In genomic region chr3:177345973-177346503, GRCh38 we compare ENCODE assay signal across 1 cellular context.
TF ChIP-seq lines count a peak whose summit lies in the region.

No MANE protein-coding gene starts in this region.

TF ChIP-seq in K562, 482 proteins besides CTCF, POLR2A, EP300 and RAD21 (continued from another document):
- TF ChIP-seq, protein P1, sequence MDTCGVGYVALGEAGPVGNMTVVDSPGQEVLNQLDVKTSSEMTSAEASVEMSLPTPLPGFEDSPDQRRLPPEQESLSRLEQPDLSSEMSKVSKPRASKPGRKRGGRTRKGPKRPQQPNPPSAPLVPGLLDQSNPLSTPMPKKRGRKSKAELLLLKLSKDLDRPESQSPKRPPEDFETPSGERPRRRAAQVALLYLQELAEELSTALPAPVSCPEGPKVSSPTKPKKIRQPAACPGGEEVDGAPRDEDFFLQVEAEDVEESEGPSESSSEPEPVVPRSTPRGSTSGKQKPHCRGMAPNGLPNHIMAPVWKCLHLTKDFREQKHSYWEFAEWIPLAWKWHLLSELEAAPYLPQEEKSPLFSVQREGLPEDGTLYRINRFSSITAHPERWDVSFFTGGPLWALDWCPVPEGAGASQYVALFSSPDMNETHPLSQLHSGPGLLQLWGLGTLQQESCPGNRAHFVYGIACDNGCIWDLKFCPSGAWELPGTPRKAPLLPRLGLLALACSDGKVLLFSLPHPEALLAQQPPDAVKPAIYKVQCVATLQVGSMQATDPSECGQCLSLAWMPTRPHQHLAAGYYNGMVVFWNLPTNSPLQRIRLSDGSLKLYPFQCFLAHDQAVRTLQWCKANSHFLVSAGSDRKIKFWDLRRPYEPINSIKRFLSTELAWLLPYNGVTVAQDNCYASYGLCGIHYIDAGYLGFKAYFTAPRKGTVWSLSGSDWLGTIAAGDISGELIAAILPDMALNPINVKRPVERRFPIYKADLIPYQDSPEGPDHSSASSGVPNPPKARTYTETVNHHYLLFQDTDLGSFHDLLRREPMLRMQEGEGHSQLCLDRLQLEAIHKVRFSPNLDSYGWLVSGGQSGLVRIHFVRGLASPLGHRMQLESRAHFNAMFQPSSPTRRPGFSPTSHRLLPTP (IDR thresholded peaks at IDR 0.05; ENCODE audit: borderline replicate concordance, extremely low read depth, insufficient read length): no peak
- TF ChIP-seq, protein P2, sequence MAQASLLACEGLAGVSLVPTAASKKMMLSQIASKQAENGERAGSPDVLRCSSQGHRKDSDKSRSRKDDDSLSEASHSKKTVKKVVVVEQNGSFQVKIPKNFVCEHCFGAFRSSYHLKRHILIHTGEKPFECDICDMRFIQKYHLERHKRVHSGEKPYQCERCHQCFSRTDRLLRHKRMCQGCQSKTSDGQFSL (CRISPR knock-in tag; IDR thresholded peaks at IDR 0.05): no peak
- TF ChIP-seq, protein P2 (tag; IDR thresholded peaks at IDR 0.05): 0 out of 4 replicates have a peak, but pooled peaks of 1 of the 2 experiments have one; percentile 3
- TF ChIP-seq, protein P3, sequence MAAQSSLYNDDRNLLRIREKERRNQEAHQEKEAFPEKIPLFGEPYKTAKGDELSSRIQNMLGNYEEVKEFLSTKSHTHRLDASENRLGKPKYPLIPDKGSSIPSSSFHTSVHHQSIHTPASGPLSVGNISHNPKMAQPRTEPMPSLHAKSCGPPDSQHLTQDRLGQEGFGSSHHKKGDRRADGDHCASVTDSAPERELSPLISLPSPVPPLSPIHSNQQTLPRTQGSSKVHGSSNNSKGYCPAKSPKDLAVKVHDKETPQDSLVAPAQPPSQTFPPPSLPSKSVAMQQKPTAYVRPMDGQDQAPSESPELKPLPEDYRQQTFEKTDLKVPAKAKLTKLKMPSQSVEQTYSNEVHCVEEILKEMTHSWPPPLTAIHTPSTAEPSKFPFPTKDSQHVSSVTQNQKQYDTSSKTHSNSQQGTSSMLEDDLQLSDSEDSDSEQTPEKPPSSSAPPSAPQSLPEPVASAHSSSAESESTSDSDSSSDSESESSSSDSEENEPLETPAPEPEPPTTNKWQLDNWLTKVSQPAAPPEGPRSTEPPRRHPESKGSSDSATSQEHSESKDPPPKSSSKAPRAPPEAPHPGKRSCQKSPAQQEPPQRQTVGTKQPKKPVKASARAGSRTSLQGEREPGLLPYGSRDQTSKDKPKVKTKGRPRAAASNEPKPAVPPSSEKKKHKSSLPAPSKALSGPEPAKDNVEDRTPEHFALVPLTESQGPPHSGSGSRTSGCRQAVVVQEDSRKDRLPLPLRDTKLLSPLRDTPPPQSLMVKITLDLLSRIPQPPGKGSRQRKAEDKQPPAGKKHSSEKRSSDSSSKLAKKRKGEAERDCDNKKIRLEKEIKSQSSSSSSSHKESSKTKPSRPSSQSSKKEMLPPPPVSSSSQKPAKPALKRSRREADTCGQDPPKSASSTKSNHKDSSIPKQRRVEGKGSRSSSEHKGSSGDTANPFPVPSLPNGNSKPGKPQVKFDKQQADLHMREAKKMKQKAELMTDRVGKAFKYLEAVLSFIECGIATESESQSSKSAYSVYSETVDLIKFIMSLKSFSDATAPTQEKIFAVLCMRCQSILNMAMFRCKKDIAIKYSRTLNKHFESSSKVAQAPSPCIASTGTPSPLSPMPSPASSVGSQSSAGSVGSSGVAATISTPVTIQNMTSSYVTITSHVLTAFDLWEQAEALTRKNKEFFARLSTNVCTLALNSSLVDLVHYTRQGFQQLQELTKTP (IDR thresholded peaks at IDR 0.05; ENCODE audit: low read depth in 1 of 2, partially characterized antibody in 2 of 2): peak in 1 of 2 experiments; percentile 11
- TF ChIP-seq, protein P4, sequence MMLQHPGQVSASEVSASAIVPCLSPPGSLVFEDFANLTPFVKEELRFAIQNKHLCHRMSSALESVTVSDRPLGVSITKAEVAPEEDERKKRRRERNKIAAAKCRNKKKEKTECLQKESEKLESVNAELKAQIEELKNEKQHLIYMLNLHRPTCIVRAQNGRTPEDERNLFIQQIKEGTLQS (IDR thresholded peaks at IDR 0.05): no peak
- TF ChIP-seq, protein P4 (CRISPR knock-in tag; conservative IDR thresholded peaks at IDR 0.05): peak; percentile 17; the same call in 1 of the 2 replicates
- no peak for TF ChIP-seq ZC3H11A (IDR thresholded peaks at IDR 0.05; ENCODE audit: low read depth, low read length)
- TF ChIP-seq, protein P5, sequence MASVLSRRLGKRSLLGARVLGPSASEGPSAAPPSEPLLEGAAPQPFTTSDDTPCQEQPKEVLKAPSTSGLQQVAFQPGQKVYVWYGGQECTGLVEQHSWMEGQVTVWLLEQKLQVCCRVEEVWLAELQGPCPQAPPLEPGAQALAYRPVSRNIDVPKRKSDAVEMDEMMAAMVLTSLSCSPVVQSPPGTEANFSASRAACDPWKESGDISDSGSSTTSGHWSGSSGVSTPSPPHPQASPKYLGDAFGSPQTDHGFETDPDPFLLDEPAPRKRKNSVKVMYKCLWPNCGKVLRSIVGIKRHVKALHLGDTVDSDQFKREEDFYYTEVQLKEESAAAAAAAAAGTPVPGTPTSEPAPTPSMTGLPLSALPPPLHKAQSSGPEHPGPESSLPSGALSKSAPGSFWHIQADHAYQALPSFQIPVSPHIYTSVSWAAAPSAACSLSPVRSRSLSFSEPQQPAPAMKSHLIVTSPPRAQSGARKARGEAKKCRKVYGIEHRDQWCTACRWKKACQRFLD (CRISPR knock-in tag; IDR thresholded peaks at IDR 0.05): peak; percentile 73
TF ChIP-seq in K562: peak in this region for 22.
